In the genomic region with DNA sequence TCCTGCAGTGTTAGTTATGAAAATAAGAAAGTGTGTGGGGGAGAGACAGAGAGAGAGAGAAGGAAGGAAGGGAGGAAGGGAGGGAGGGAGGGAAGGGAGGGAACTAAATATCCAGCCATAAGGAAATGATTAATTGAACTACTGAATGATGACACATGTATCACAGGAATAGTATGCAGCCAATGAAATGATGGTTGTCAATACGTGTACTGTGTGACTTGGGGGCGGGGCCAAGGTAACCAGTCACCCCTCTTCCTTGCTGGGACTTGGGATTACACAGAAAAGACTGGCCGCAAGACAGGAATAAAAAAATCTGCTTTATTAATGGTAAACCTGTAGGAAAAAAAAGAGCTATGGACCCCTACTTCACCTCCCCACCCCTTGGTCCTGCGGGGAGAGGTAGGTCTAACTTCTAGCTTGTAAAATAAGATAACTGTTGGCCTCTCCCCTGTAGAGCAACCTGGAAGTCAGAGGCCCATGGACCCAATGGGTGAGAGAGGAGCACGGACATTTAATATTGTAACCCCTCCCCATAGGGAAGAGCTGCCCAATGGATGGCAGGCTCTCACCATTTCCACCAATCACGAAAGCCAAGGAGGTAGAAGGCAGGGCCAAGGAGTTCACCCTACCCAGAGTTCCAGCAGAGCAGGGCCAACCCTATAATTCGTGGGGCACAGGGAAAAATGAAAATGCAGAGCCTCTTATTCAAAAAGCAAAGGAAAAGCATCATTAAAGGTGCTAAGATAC, we compare ENCODE assay signal across 2 cellular contexts.
TF ChIP-seq lines count a peak whose summit lies in the region.

No MANE protein-coding gene starts in this region.

TF ChIP-seq in A549, 52 proteins besides CTCF, POLR2A, EP300 and RAD21:
- TF ChIP-seq BHLHE40 (IDR thresholded peaks at IDR 0.05; ENCODE audit: low read depth, low read length), result no peak
- TF ChIP-seq, protein P1, sequence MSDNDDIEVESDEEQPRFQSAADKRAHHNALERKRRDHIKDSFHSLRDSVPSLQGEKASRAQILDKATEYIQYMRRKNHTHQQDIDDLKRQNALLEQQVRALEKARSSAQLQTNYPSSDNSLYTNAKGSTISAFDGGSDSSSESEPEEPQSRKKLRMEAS (IDR thresholded peaks at IDR 0.05), result no peak
- no peak for TF ChIP-seq ESRRA (IDR thresholded peaks at IDR 0.05; ENCODE audit: borderline replicate concordance, low read length)
- TF ChIP-seq FOXS1 (CRISPR knock-in tag; IDR thresholded peaks at IDR 0.05), result no peak

TF ChIP-seq in K562, 482 proteins besides CTCF, POLR2A, EP300 and RAD21:
- TF ChIP-seq ZKSCAN3 (CRISPR knock-in tag; IDR thresholded peaks at IDR 0.05) (no peak), ZKSCAN1 (IDR thresholded peaks at IDR 0.05; ENCODE audit: low read depth, low read length) (no peak), MCM2 (IDR thresholded peaks at IDR 0.05; ENCODE audit: low read depth) (no peak), BACH1 (tag; IDR thresholded peaks at IDR 0.05) (no peak), SREBF1 (IDR thresholded peaks at IDR 0.05; ENCODE audit: borderline replicate concordance, low read depth, low read length) (no peak), RFX7 (CRISPR knock-in tag; IDR thresholded peaks at IDR 0.05) (no peak), RBM34 (IDR thresholded peaks at IDR 0.05; ENCODE audit: borderline replicate concordance, insufficient read depth, low read length) (no peak), ZBTB7A (IDR thresholded peaks at IDR 0.05; ENCODE audit: borderline replicate concordance, control insufficient read depth, low read depth, low read length) (no peak)
- TF ChIP-seq, protein P2, sequence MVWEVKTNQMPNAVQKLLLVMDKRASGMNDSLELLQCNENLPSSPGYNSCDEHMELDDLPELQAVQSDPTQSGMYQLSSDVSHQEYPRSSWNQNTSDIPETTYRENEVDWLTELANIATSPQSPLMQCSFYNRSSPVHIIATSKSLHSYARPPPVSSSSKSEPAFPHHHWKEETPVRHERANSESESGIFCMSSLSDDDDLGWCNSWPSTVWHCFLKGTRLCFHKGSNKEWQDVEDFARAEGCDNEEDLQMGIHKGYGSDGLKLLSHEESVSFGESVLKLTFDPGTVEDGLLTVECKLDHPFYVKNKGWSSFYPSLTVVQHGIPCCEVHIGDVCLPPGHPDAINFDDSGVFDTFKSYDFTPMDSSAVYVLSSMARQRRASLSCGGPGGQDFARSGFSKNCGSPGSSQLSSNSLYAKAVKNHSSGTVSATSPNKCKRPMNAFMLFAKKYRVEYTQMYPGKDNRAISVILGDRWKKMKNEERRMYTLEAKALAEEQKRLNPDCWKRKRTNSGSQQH (CRISPR knock-in tag; IDR thresholded peaks at IDR 0.05), result no peak
